ENCODE assay signal across 16 cellular contexts in genomic region chrX:872090-872489, GRCh38.
"Had no signal": no experiment of that assay in that cellular context is flagged by ENCODE, and none has a peak within 500 bp of the region (broad histone marks: within the 10 kb centered on the region; RNA-seq: fewer than 3 reads in every experiment).

No MANE protein-coding gene starts in this region.

- DNase-seq: effector memory CD8-positive, alpha-beta T cell; foreskin keratinocyte; head of caudate nucleus; kidney; left cardiac atrium; left ventricle myocardium inferior; naive thymus-derived CD4-positive, alpha-beta T cell; nephron progenitor cell; ovary; right cardiac atrium; stimulated activated CD4-positive, alpha-beta T cell treated with anti-CD3 and anti-CD28 coated beads, Interleukin-4, amount 100 ng/mL, for 24 hours; tibial artery had no signal

- H3K4me1 ChIP-seq: foreskin keratinocyte, left ventricle myocardium inferior, tibial artery had no signal

- H3K79me2 ChIP-seq: hepatocyte had no signal

- FAIRE-seq: colon, kidney had no signal

- H3K9me3 ChIP-seq: ovary had no signal

- H3K4me2 ChIP-seq: hepatocyte had no signal

- H3K36me3 ChIP-seq: left ventricle myocardium inferior, ovary, tibial artery had no signal

- H3K4me3 ChIP-seq: hepatocyte, left ventricle myocardium inferior, lung, ovary, tibial artery had no signal

- ATAC-seq: effector memory CD8-positive, alpha-beta T cell; foreskin keratinocyte; left cardiac atrium; naive thymus-derived CD4-positive, alpha-beta T cell; right cardiac atrium; stimulated activated memory B cell treated with anti-CD40 and anti-IgM and Interleukin-4, amounts not matched to agents 10 μg/mL and 1 μg/mL and 100 μg/mL, for 72 hours had no signal

- H3K27ac ChIP-seq: foreskin keratinocyte, hepatocyte, left ventricle myocardium inferior, ovary, tibial artery had no signal

- H3K27me3 ChIP-seq: foreskin keratinocyte, hepatocyte, ovary had no signal
